Comparison of ENCODE assay signal across 8 cellular contexts in genomic region chr9:136283291-136284235, GRCh38. TPM values are rescaled to one million over a fixed set of nuclear protein-coding genes. Genes with fewer than 3 reads are reported as not detected.
DNase-seq lines count a peak whose midpoint lies in the region; ATAC-seq and TF ChIP-seq lines count a peak whose summit lies in the region.

No MANE protein-coding gene starts in this region.

- peak overlapping the region; percentile 61 for H3K4me2 ChIP-seq in OCI-LY3 (ENCODE audit: low read length)
- H3K4me2 ChIP-seq in fibroblast of lung (ENCODE audit: extremely low read depth, insufficient read depth, low read length), result peak overlapping the region; percentile 64

- no peak overlapping the region for H3K27ac Mint-ChIP-seq in natural killer cell treated with Interleukin-12 subunit alpha and Interleukin-12 subunit beta and Interleukin-15 and Interleukin-18, amount 100 ng/mL, for 72 hours

- H3K9ac ChIP-seq in OCI-LY3 (ENCODE audit: low read length) (peak overlapping the region; percentile 22; the same call in 1 of the 2 replicates), fibroblast of lung (ENCODE audit: insufficient read depth, low read length) (no peak overlapping the region)

- POLR2A ChIA-PET in AG04449 (lab: Yijun Ruan, JAX), result no interaction called here

- ATAC-seq in GM18861 (IDR thresholded peaks at IDR 0.05; ENCODE audit: unreplicated experiment), result peak; percentile 52
- peak; percentile 76 to 84 for ATAC-seq in natural killer cell treated with Interleukin-12 subunit alpha and Interleukin-12 subunit beta and Interleukin-15 and Interleukin-18, amount 100 ng/mL, for 72 hours

- H4K20me1 ChIP-seq in OCI-LY3 (ENCODE audit: insufficient read depth, low read length) (no peaks in the 10 kb centered on the region), fibroblast of lung (ENCODE audit: control insufficient read depth, extremely low read depth, insufficient read depth, low read length) (no peaks in the 10 kb centered on the region)

- CTCF ChIA-PET in AG04449 (lab: Yijun Ruan, JAX), result interaction anchor here (0.6 to 4.4 kb wide), 38 partner anchors 9 to 680 kb away, joined by 3 to 36 read pairs (median 4); no protein-coding TSS in a partner anchor

- H3K27ac ChIP-seq in OCI-LY3 (ENCODE audit: low read length), result no peak overlapping the region
- H3K27ac ChIP-seq in fibroblast of lung (ENCODE audit: insufficient read depth, low read length), result no peak overlapping the region

- H3K9me3 Mint-ChIP-seq in natural killer cell treated with Interleukin-12 subunit alpha and Interleukin-12 subunit beta and Interleukin-15 and Interleukin-18, amount 100 ng/mL, for 72 hours, result no peaks in the 10 kb centered on the region

- no peaks in the 10 kb centered on the region for H3K79me2 ChIP-seq in OCI-LY3 (ENCODE audit: low read length)
- no peaks in the 10 kb centered on the region for H3K79me2 ChIP-seq in fibroblast of lung (ENCODE audit: control insufficient read depth, insufficient read depth, low read length)

- H2AFZ ChIP-seq in OCI-LY3 (ENCODE audit: low read depth, low read length), result 0 out of 2 replicates have a peak overlapping the region, but pooled peaks have one; percentile 25
- no peak overlapping the region for H2AFZ ChIP-seq in fibroblast of lung (ENCODE audit: low read length)

- no peaks in the 10 kb centered on the region for H3K9me3 ChIP-seq in OCI-LY3 (ENCODE audit: insufficient read depth, low read length)
- no peaks in the 10 kb centered on the region for H3K9me3 ChIP-seq in fibroblast of lung (ENCODE audit: control insufficient read depth, insufficient read depth, low read depth, low read length)

- no peaks in the 10 kb centered on the region for H3K4me1 Mint-ChIP-seq in natural killer cell treated with Interleukin-12 subunit alpha and Interleukin-12 subunit beta and Interleukin-15 and Interleukin-18, amount 100 ng/mL, for 72 hours (ENCODE audit: low read depth in 2 of 2)

- no peaks in the 10 kb centered on the region for H3K36me3 Mint-ChIP-seq in natural killer cell treated with Interleukin-12 subunit alpha and Interleukin-12 subunit beta and Interleukin-15 and Interleukin-18, amount 100 ng/mL, for 72 hours

- peaks cover 11% of the 10 kb centered on the region for H3K4me1 ChIP-seq in OCI-LY3 (ENCODE audit: low read length)
- no peaks in the 10 kb centered on the region for H3K4me1 ChIP-seq in fibroblast of lung (ENCODE audit: control insufficient read depth, extremely low read depth, insufficient read depth, low read length)

- no peak for DNase-seq in AG04449 (ENCODE audit: low read depth, low spot score)
- peak; percentile 89 for DNase-seq in HT-29 (ENCODE audit: low spot score)
- DNase-seq in activated T-cell treated with anti-CD3 and anti-CD28 coated beads, Interleukin-2, amount 50 U/mL, for 1 hour, result peak; percentile 75
- DNase-seq in fibroblast of lung (ENCODE audit: low read depth in 2 of 2), result peak; percentile 42 to 59
- peak; percentile 72 for DNase-seq in natural killer cell treated with Interleukin-12 subunit alpha and Interleukin-12 subunit beta and Interleukin-15 and Interleukin-18, amount 100 ng/mL, for 72 hours (ENCODE audit: low spot score)
- peak; percentile 41 to 50 for DNase-seq in stimulated activated CD8-positive, alpha-beta memory T cell treated with anti-CD3 and anti-CD28 coated beads, Interleukin-7, amount 100 ng/mL, for 48 hours (ENCODE audit: extremely low read depth in 1 of 2, low read depth in 1 of 2)

- peak; percentile 93 for TF ChIP-seq CTCF in AG04449 (IDR thresholded peaks at IDR 0.05; ENCODE audit: insufficient read depth, low read length, missing control alignments)
- peak; percentile 84 for TF ChIP-seq CTCF in OCI-LY3 (IDR thresholded peaks at IDR 0.05; ENCODE audit: low read depth, low read length)
- TF ChIP-seq CTCF in fibroblast of lung (conservative IDR thresholded peaks at IDR 0.05 in 1 of 2, IDR thresholded peaks at IDR 0.05 in 1 of 2; ENCODE audit: low read depth in 1 of 2, low read length in 2 of 2), result peak; percentile 65 to 82

- no peaks in the 10 kb centered on the region for H3K36me3 ChIP-seq in OCI-LY3 (replicated peaks; ENCODE audit: low read depth, low read length)
- H3K36me3 ChIP-seq in fibroblast of lung (ENCODE audit: control insufficient read depth, insufficient read depth, low read length), result no peaks in the 10 kb centered on the region

- no peaks in the 10 kb centered on the region for H3K27me3 Mint-ChIP-seq in natural killer cell treated with Interleukin-12 subunit alpha and Interleukin-12 subunit beta and Interleukin-15 and Interleukin-18, amount 100 ng/mL, for 72 hours

- H3K4me3 Mint-ChIP-seq in natural killer cell treated with Interleukin-12 subunit alpha and Interleukin-12 subunit beta and Interleukin-15 and Interleukin-18, amount 100 ng/mL, for 72 hours, result no peak overlapping the region

- no peak overlapping the region for H3K4me3 ChIP-seq in AG04449 (ENCODE audit: low read depth, low read length)
- peak overlapping the region; percentile 66 for H3K4me3 ChIP-seq in OCI-LY3 (ENCODE audit: low read length)
- H3K4me3 ChIP-seq in fibroblast of lung (replicated peaks in 1 of 4; ENCODE audit: control extremely low read depth in 1 of 4, insufficient read depth in 1 of 4, low read depth in 3 of 4, low read length in 4 of 4), result peak overlapping the region in 1 of 4 experiments; percentile 14

- H3K27me3 ChIP-seq in OCI-LY3 (ENCODE audit: low read depth, low read length) (peaks cover 10% of the 10 kb centered on the region; the same call in 1 of the 2 replicates), fibroblast of lung (ENCODE audit: control insufficient read depth, insufficient read depth, low read length) (peaks cover 5% of the 10 kb centered on the region)

RNA-seq across cellular contexts. Expression of gene CCDC187, which starts 20.3 kb away (rescaled TPM):
- 2.5 TPM in 2 replicates for total RNA-seq in HT-29 (2014; rRNA removed; shearing (Covaris generic))
- not detected in 2 replicates for total RNA-seq in fibroblast of lung
- polyA plus RNA-seq in fibroblast of lung, result under 0.01 TPM in 1 of 2 replicates, not detected in the other
- not detected in 2 replicates for polyA plus RNA-seq in fibroblast of lung (2012)
- polyA minus RNA-seq in fibroblast of lung (ENCODE audit: low replicate concordance), result not detected in 2 replicates
- total RNA-seq in natural killer cell treated with Interleukin-12 subunit alpha and Interleukin-12 subunit beta and Interleukin-15 and Interleukin-18, amount 100 ng/mL, for 72 hours, result not detected

RNA-seq across cellular contexts. Expression of gene QSOX2, which starts 38.0 kb away (rescaled TPM):
- 31.7 and 34.5 TPM in 2 replicates for total RNA-seq in HT-29 (2014; rRNA removed; shearing (Covaris generic))
- total RNA-seq in fibroblast of lung, result 7.2 and 7.8 TPM in 2 replicates
- polyA plus RNA-seq in fibroblast of lung, result 13.2 and 14.7 TPM in 2 replicates
- 10.5 and 12.1 TPM in 2 replicates for polyA plus RNA-seq in fibroblast of lung (2012)
- 4.8 and 9.0 TPM in 2 replicates for polyA minus RNA-seq in fibroblast of lung (ENCODE audit: low replicate concordance)
- total RNA-seq in natural killer cell treated with Interleukin-12 subunit alpha and Interleukin-12 subunit beta and Interleukin-15 and Interleukin-18, amount 100 ng/mL, for 72 hours, result 10 to 100 TPM; 16.4 to 27.3 TPM

RNA-seq across cellular contexts. Expression of gene GPSM1, which starts 43.8 kb away (rescaled TPM):
- total RNA-seq in HT-29 (2014; rRNA removed; shearing (Covaris generic)), result 1.4 TPM in 2 replicates
- total RNA-seq in fibroblast of lung, result 54.2 and 60.3 TPM in 2 replicates
- polyA plus RNA-seq in fibroblast of lung, result 15.8 and 17.2 TPM in 2 replicates
- polyA plus RNA-seq in fibroblast of lung (2012), result 42.7 and 50.3 TPM in 2 replicates
- 18.7 and 34.0 TPM in 2 replicates for polyA minus RNA-seq in fibroblast of lung (ENCODE audit: low replicate concordance)
- total RNA-seq in natural killer cell treated with Interleukin-12 subunit alpha and Interleukin-12 subunit beta and Interleukin-15 and Interleukin-18, amount 100 ng/mL, for 72 hours, result 1 to 10 TPM; 1.7 to 2.3 TPM

Comparison
In these comparisons a context has a peak if more than half of its experiments do, and no peak if none do; other contexts are left out.
1. RNA of gene GPSM1, which starts 43.8 kb away (total RNA-seq): 54.2 to 60.3 TPM in fibroblast of lung; 1.7 to 2.3 TPM in natural killer cell treated with Interleukin-12 subunit alpha and Interleukin-12 subunit beta and Interleukin-15 and Interleukin-18, amount 100 ng/mL, for 72 hours and 1.4 TPM in HT-29; every median in the first group is over 10 times any median in the second.
2. Peak in every context shown above with its lines, with median percentiles within 50 percentile points of each other: CTCF ChIP-seq.